In genomic region chr12:9948606-9949286, GRCh38 we compare ENCODE assay signal across 9 cellular contexts. TPM values are rescaled to one million over a fixed set of nuclear protein-coding genes. Genes with fewer than 3 reads are reported as not detected.
DNase-seq lines count a peak whose midpoint lies in the region; ATAC-seq and TF ChIP-seq lines count a peak whose summit lies in the region.
"Had no signal": no experiment of that assay in that cellular context is flagged by ENCODE, and none has a peak within 500 bp of the region (broad histone marks: within the 10 kb centered on the region; RNA-seq: fewer than 3 reads in every experiment).

No MANE protein-coding gene starts in this region.

- intact Hi-C loops in dorsolateral prefrontal cortex (cut with DNase I): loop anchor here in 1 of 2 donors (10.0 kb wide), 1 partner anchor 186 kb away; the partner anchor contains the start of gene CLEC7A

- peak overlapping the region; percentile 75 for H3K27ac Mint-ChIP-seq in activated naive CD8-positive, alpha-beta T cell treated with anti-CD3 and anti-CD28 coated beads, Interleukin-2, amount 10 ng/mL, durations not matched to agents 7 days and 5 days

- in situ Hi-C loops in ACHN (cut with HindIII; ENCODE audit: low pct_ligation_motif_present, low pct_unique_long_range_greater_than_20kb, low sequenced_read_pairs): no loop called here

- no peak for DNase-seq in activated naive CD8-positive, alpha-beta T cell treated with anti-CD3 and anti-CD28 coated beads, Interleukin-2, amount 10 ng/mL, durations not matched to agents 7 days and 5 days
- no peak for DNase-seq in dorsolateral prefrontal cortex
- no peak for DNase-seq in effector memory CD4-positive, alpha-beta T cell
- no peak for DNase-seq in NCI-H226
- no peak for DNase-seq in ACHN
- DNase-seq: stimulated activated CD4-positive, alpha-beta T cell treated with anti-CD3 and anti-CD28 coated beads, Interleukin-2, amount 100 ng/mL, for 24 hours had no signal

- peaks cover 0 to 11% (median 0%) of the 10 kb centered on the region in 45 donors for H3K27me3 ChIP-seq in dorsolateral prefrontal cortex
- no peaks in the 10 kb centered on the region for H3K27me3 ChIP-seq in effector memory CD4-positive, alpha-beta T cell (replicated peaks; ENCODE audit: control insufficient read depth, insufficient read depth, low read length, poor library complexity, severe bottlenecking)

- H3K4me3 ChIP-seq in dorsolateral prefrontal cortex: no peak overlapping the region
- no peak overlapping the region for H3K4me3 ChIP-seq in effector memory CD4-positive, alpha-beta T cell (ENCODE audit: insufficient read depth, low read depth, low read length, poor library complexity, severe bottlenecking)

- ATAC-seq in GM18498 (IDR thresholded peaks at IDR 0.05; ENCODE audit: unreplicated experiment) (peak; percentile 93), GM21367 (IDR thresholded peaks at IDR 0.05; ENCODE audit: unreplicated experiment) (peak; percentile 93), HG03354 (IDR thresholded peaks at IDR 0.05; ENCODE audit: poor library complexity, severe bottlenecking, unreplicated experiment) (peak; percentile 96)
- ATAC-seq in activated naive CD8-positive, alpha-beta T cell treated with anti-CD3 and anti-CD28 coated beads, Interleukin-2, amount 10 ng/mL, durations not matched to agents 7 days and 5 days (ENCODE audit: low read depth): peak; percentile 78

- H3K36me3 ChIP-seq in effector memory CD4-positive, alpha-beta T cell (ENCODE audit: control insufficient read depth, insufficient read depth, low read length): no peaks in the 10 kb centered on the region

- no peak for TF ChIP-seq CTCF in dorsolateral prefrontal cortex (IDR thresholded peaks at IDR 0.05 in 54 of 56, conservative IDR thresholded peaks at IDR 0.05 in 2 of 56; ENCODE audit: low read depth in 1 of 56, partially characterized antibody in 56 of 56)

- no peaks in the 10 kb centered on the region for H3K9me3 Mint-ChIP-seq in activated naive CD8-positive, alpha-beta T cell treated with anti-CD3 and anti-CD28 coated beads, Interleukin-2, amount 10 ng/mL, durations not matched to agents 7 days and 5 days

- peaks cover 11% of the 10 kb centered on the region for H3K36me3 Mint-ChIP-seq in activated naive CD8-positive, alpha-beta T cell treated with anti-CD3 and anti-CD28 coated beads, Interleukin-2, amount 10 ng/mL, durations not matched to agents 7 days and 5 days

- peaks cover 51% of the 10 kb centered on the region for H3K4me1 Mint-ChIP-seq in activated naive CD8-positive, alpha-beta T cell treated with anti-CD3 and anti-CD28 coated beads, Interleukin-2, amount 10 ng/mL, durations not matched to agents 7 days and 5 days

- no peaks in the 10 kb centered on the region for H3K27me3 Mint-ChIP-seq in activated naive CD8-positive, alpha-beta T cell treated with anti-CD3 and anti-CD28 coated beads, Interleukin-2, amount 10 ng/mL, durations not matched to agents 7 days and 5 days

- H3K4me3 Mint-ChIP-seq in activated naive CD8-positive, alpha-beta T cell treated with anti-CD3 and anti-CD28 coated beads, Interleukin-2, amount 10 ng/mL, durations not matched to agents 7 days and 5 days: peak overlapping the region; percentile 22

- peaks cover 11% of the 10 kb centered on the region for H3K4me1 ChIP-seq in effector memory CD4-positive, alpha-beta T cell (ENCODE audit: control insufficient read depth, insufficient read depth, low read length, poor library complexity, severe bottlenecking)

- no peak overlapping the region for H3K27ac ChIP-seq in dorsolateral prefrontal cortex
- H3K27ac ChIP-seq in effector memory CD4-positive, alpha-beta T cell (ENCODE audit: insufficient read depth, low read length, poor library complexity, severe bottlenecking): no peak overlapping the region

- no peaks in the 10 kb centered on the region for H3K9me3 ChIP-seq in effector memory CD4-positive, alpha-beta T cell (ENCODE audit: control insufficient read depth, low read length)

- POLR2A ChIA-PET in activated naive CD8-positive, alpha-beta T cell treated with anti-CD3 and anti-CD28 coated beads, Interleukin-2, amount 10 ng/mL, durations not matched to agents 7 days and 5 days (lab: Charles Lee): interaction anchor here (0.7 to 1.3 kb wide), 2 partner anchors 80 to 274 kb away, joined by 3 to 5 read pairs; partner anchors contain the start of gene CLEC2B

RNA-seq across cellular contexts. Expression of gene CLEC2A, which starts 16.6 kb away (rescaled TPM):
- total RNA-seq in activated naive CD8-positive, alpha-beta T cell treated with anti-CD3 and anti-CD28 coated beads, Interleukin-2, amount 10 ng/mL, durations not matched to agents 7 days and 5 days: not detected
- total RNA-seq in dorsolateral prefrontal cortex: 1 to 10 TPM in 3 of 120 experiments, under 1 TPM in 5, not detected in 112; 0.53 to 2.2 (median 0.75) TPM

RNA-seq across cellular contexts. Expression of gene CLEC12A, which starts 22.5 kb away (rescaled TPM):
- total RNA-seq in activated naive CD8-positive, alpha-beta T cell treated with anti-CD3 and anti-CD28 coated beads, Interleukin-2, amount 10 ng/mL, durations not matched to agents 7 days and 5 days: 1 to 10 TPM; 4.0 to 5.2 TPM
- total RNA-seq in dorsolateral prefrontal cortex: 1 to 10 TPM in 12 of 120 experiments, under 1 TPM in 24, not detected in 84; 0.24 to 3.3 (median 0.67) TPM

RNA-seq across cellular contexts. Expression of gene CLEC1B, which starts 50.2 kb away (rescaled TPM):
- total RNA-seq in activated naive CD8-positive, alpha-beta T cell treated with anti-CD3 and anti-CD28 coated beads, Interleukin-2, amount 10 ng/mL, durations not matched to agents 7 days and 5 days: not detected
- under 1 TPM in 1 of 120 experiments, not detected in 119; 0.56 TPM for total RNA-seq in dorsolateral prefrontal cortex
